ENCODE assay signal across 8 cellular contexts in genomic region chr1:109792056-109792831, GRCh38. TPM values are rescaled to one million over a fixed set of nuclear protein-coding genes. Genes with fewer than 3 reads are reported as not detected.
DNase-seq lines count a peak whose midpoint lies in the region; ATAC-seq, FAIRE-seq and TF ChIP-seq lines count a peak whose summit lies in the region.

No MANE protein-coding gene starts in this region.

- no peak overlapping the region for H3K4me3 Mint-ChIP-seq in activated naive CD8-positive, alpha-beta T cell treated with anti-CD3 and anti-CD28 coated beads, Interleukin-2, amount 10 ng/mL, durations not matched to agents 7 days and 5 days
- H3K4me3 Mint-ChIP-seq in activated naive CD8-positive, alpha-beta T cell treated with anti-CD3 and anti-CD28 coated beads for 36 hours = no peak overlapping the region

- H3K27me3 Mint-ChIP-seq in activated naive CD8-positive, alpha-beta T cell treated with anti-CD3 and anti-CD28 coated beads, Interleukin-2, amount 10 ng/mL, durations not matched to agents 7 days and 5 days = no peaks in the 10 kb centered on the region
- H3K27me3 Mint-ChIP-seq in activated naive CD8-positive, alpha-beta T cell treated with anti-CD3 and anti-CD28 coated beads for 36 hours = no peaks in the 10 kb centered on the region

- peak; percentile 30 for DNase-seq in activated naive CD8-positive, alpha-beta T cell treated with anti-CD3 and anti-CD28 coated beads, Interleukin-2, amount 10 ng/mL, durations not matched to agents 7 days and 5 days
- DNase-seq in activated naive CD8-positive, alpha-beta T cell treated with anti-CD3 and anti-CD28 coated beads for 36 hours = no peak
- peak; percentile 97 for DNase-seq in RCC 7860 (ENCODE audit: low spot score)
- DNase-seq in ecto neural progenitor cell (ENCODE audit: low spot score) = peak; percentile 80
- DNase-seq in lower lobe of right lung = peak; percentile 75
- peak; percentile 79 for DNase-seq in upper lobe of right lung
- no peak for DNase-seq in DMS153 treated with DMSO at 0.1 percent for 48 hours (lab: John Stamatoyannopoulos, UW; ENCODE audit: unreplicated experiment)

- TF ChIP-seq CTCF in lower lobe of right lung (IDR thresholded peaks at IDR 0.05) (no peak), upper lobe of right lung (IDR thresholded peaks at IDR 0.05) (peak; percentile 18)

- H3K27me3 ChIP-seq in lower lobe of right lung (ENCODE audit: low read depth) = no peaks in the 10 kb centered on the region
- H3K27me3 ChIP-seq in upper lobe of right lung = no peaks in the 10 kb centered on the region

- H3K9me3 Mint-ChIP-seq in activated naive CD8-positive, alpha-beta T cell treated with anti-CD3 and anti-CD28 coated beads, Interleukin-2, amount 10 ng/mL, durations not matched to agents 7 days and 5 days = no peaks in the 10 kb centered on the region
- H3K9me3 Mint-ChIP-seq in activated naive CD8-positive, alpha-beta T cell treated with anti-CD3 and anti-CD28 coated beads for 36 hours = no peaks in the 10 kb centered on the region

- POLR2A ChIA-PET in activated naive CD8-positive, alpha-beta T cell treated with anti-CD3 and anti-CD28 coated beads, Interleukin-2, amount 10 ng/mL, durations not matched to agents 7 days and 5 days (lab: Charles Lee) = interaction anchor here (0.8 to 3.6 kb wide), 4 partner anchors 10 to 192 kb away, joined by 3 to 61 read pairs (median 4); partner anchors contain the start of gene AHCYL1

- peaks cover 72% of the 10 kb centered on the region for H3K4me1 Mint-ChIP-seq in activated naive CD8-positive, alpha-beta T cell treated with anti-CD3 and anti-CD28 coated beads, Interleukin-2, amount 10 ng/mL, durations not matched to agents 7 days and 5 days
- peaks cover 63% of the 10 kb centered on the region for H3K4me1 Mint-ChIP-seq in activated naive CD8-positive, alpha-beta T cell treated with anti-CD3 and anti-CD28 coated beads for 36 hours

- H3K4me1 ChIP-seq in lower lobe of right lung (peaks cover 72% of the 10 kb centered on the region), upper lobe of right lung (peaks cover 63% of the 10 kb centered on the region)

- peak; percentile 80 for FAIRE-seq in RCC 7860 (lab: Jason Lieb, UNC)

- intact Hi-C loops in lower lobe of right lung (cut with DNase I) = no loop called here
- intact Hi-C loops in upper lobe of right lung (cut with DNase I) = no loop called here

- peaks cover 2% of the 10 kb centered on the region for H3K36me3 Mint-ChIP-seq in activated naive CD8-positive, alpha-beta T cell treated with anti-CD3 and anti-CD28 coated beads, Interleukin-2, amount 10 ng/mL, durations not matched to agents 7 days and 5 days
- H3K36me3 Mint-ChIP-seq in activated naive CD8-positive, alpha-beta T cell treated with anti-CD3 and anti-CD28 coated beads for 36 hours = no peaks in the 10 kb centered on the region

- H3K9me3 ChIP-seq in lower lobe of right lung (no peaks in the 10 kb centered on the region), upper lobe of right lung (no peaks in the 10 kb centered on the region)

- H3K27ac Mint-ChIP-seq in activated naive CD8-positive, alpha-beta T cell treated with anti-CD3 and anti-CD28 coated beads, Interleukin-2, amount 10 ng/mL, durations not matched to agents 7 days and 5 days = peak overlapping the region; percentile 85
- H3K27ac Mint-ChIP-seq in activated naive CD8-positive, alpha-beta T cell treated with anti-CD3 and anti-CD28 coated beads for 36 hours = no peak overlapping the region

- peak overlapping the region; percentile 72 for H3K27ac ChIP-seq in lower lobe of right lung
- peak overlapping the region; percentile 66 for H3K27ac ChIP-seq in upper lobe of right lung

- no peak overlapping the region for H3K4me3 ChIP-seq in lower lobe of right lung
- no peak overlapping the region for H3K4me3 ChIP-seq in upper lobe of right lung

- H3K36me3 ChIP-seq in lower lobe of right lung = no peaks in the 10 kb centered on the region
- no peaks in the 10 kb centered on the region for H3K36me3 ChIP-seq in upper lobe of right lung

- ATAC-seq in activated naive CD8-positive, alpha-beta T cell treated with anti-CD3 and anti-CD28 coated beads, Interleukin-2, amount 10 ng/mL, durations not matched to agents 7 days and 5 days (ENCODE audit: low read depth) = no peak
- ATAC-seq in lower lobe of right lung = peak; percentile 42 to 57
- peak; percentile 43 for ATAC-seq in upper lobe of right lung
- ATAC-seq in GM21367 (IDR thresholded peaks at IDR 0.05; ENCODE audit: unreplicated experiment) = no peak

RNA-seq across cellular contexts. Expression of gene EPS8L3, which starts 28.5 kb away (rescaled TPM):
- not detected for total RNA-seq in activated naive CD8-positive, alpha-beta T cell treated with anti-CD3 and anti-CD28 coated beads, Interleukin-2, amount 10 ng/mL, durations not matched to agents 7 days and 5 days
- not detected for total RNA-seq in activated naive CD8-positive, alpha-beta T cell treated with anti-CD3 and anti-CD28 coated beads for 36 hours
- total RNA-seq in lower lobe of right lung (not detected), upper lobe of right lung (not detected)

RNA-seq across cellular contexts. Expression of gene GSTM3, which starts 51.4 kb away (rescaled TPM):
- 1 to 10 TPM; 5.0 TPM for total RNA-seq in activated naive CD8-positive, alpha-beta T cell treated with anti-CD3 and anti-CD28 coated beads, Interleukin-2, amount 10 ng/mL, durations not matched to agents 7 days and 5 days
- total RNA-seq in activated naive CD8-positive, alpha-beta T cell treated with anti-CD3 and anti-CD28 coated beads for 36 hours = 10 to 100 TPM; 21.4 to 25.4 TPM
- total RNA-seq in lower lobe of right lung = 18.5 TPM
- 29.7 TPM for total RNA-seq in upper lobe of right lung

Comparison
In these comparisons a context has a peak if more than half of its experiments do, and no peak if none do; other contexts are left out.
1. DNase-seq: peak in activated naive CD8-positive, alpha-beta T cell treated with anti-CD3 and anti-CD28 coated beads, Interleukin-2, amount 10 ng/mL, durations not matched to agents 7 days and 5 days (single experiment), RCC 7860 (single experiment), ecto neural progenitor cell (single experiment), lower lobe of right lung (single experiment) and upper lobe of right lung (single experiment); none in activated naive CD8-positive, alpha-beta T cell treated with anti-CD3 and anti-CD28 coated beads for 36 hours (single experiment) and DMS153 treated with DMSO at 0.1 percent for 48 hours (single experiment).
2. ATAC-seq: peak in lower lobe of right lung (2 of 2) and upper lobe of right lung (single experiment); none in activated naive CD8-positive, alpha-beta T cell treated with anti-CD3 and anti-CD28 coated beads, Interleukin-2, amount 10 ng/mL, durations not matched to agents 7 days and 5 days (single experiment) and GM21367 (single experiment).